Comparison of ENCODE assay signal across 1 cellular context in genomic region chr12:11746024-11746771, GRCh38.
A peak's percentile ranks its signal among the peaks of the same experiment; 100 is the strongest.
TF ChIP-seq lines count a peak whose summit lies in the region.

No MANE protein-coding gene starts in this region.

TF ChIP-seq in GM12878, 131 proteins besides CTCF, POLR2A, EP300 and RAD21 (continued from another document and continues in another):
- TF ChIP-seq MLLT1 (IDR thresholded peaks at IDR 0.05), result peak; percentile 77
- TF ChIP-seq ELK1 (IDR thresholded peaks at IDR 0.05; ENCODE audit: low read depth, low read length), result no peak
- no peak for TF ChIP-seq PKNOX1 (IDR thresholded peaks at IDR 0.05)
- TF ChIP-seq HDAC2 (IDR thresholded peaks at IDR 0.05), result no peak
- TF ChIP-seq LARP7 (IDR thresholded peaks at IDR 0.05), result no peak
- no peak for TF ChIP-seq PBX3 (IDR thresholded peaks at IDR 0.05; ENCODE audit: insufficient replicate concordance, low read depth, low read length)
- TF ChIP-seq PAX5 (IDR thresholded peaks at IDR 0.05; ENCODE audit: borderline replicate concordance, low read depth, low read length), result peak; percentile 91
- TF ChIP-seq RELA (IDR thresholded peaks at IDR 0.05; ENCODE audit: borderline replicate concordance, partially characterized antibody), result peak; percentile 98
- peak; percentile 97 for TF ChIP-seq ZNF687 (IDR thresholded peaks at IDR 0.05)
- no peak for TF ChIP-seq NKRF (conservative IDR thresholded peaks at IDR 0.05)
- TF ChIP-seq ZNF622 (IDR thresholded peaks at IDR 0.05), result no peak
- no peak for TF ChIP-seq ZBTB33 (IDR thresholded peaks at IDR 0.05)
- TF ChIP-seq DPF2 (IDR thresholded peaks at IDR 0.05), result peak; percentile 76
- TF ChIP-seq CEBPB (IDR thresholded peaks at IDR 0.05; ENCODE audit: borderline replicate concordance in 1 of 2, low read depth in 2 of 2, low read length in 2 of 2), result no peak
- no peak; the same call in 1 of the 2 replicates for TF ChIP-seq BMI1 (IDR thresholded peaks at IDR 0.05; ENCODE audit: borderline replicate concordance)
- no peak for TF ChIP-seq MAX (IDR thresholded peaks at IDR 0.05; ENCODE audit: low read depth, low read length)
- TF ChIP-seq PAX8 (IDR thresholded peaks at IDR 0.05), result no peak
- peak; percentile 64 for TF ChIP-seq MEF2B (IDR thresholded peaks at IDR 0.05; ENCODE audit: partially characterized antibody, poor library complexity, severe bottlenecking)
- TF ChIP-seq NR2C1 (IDR thresholded peaks at IDR 0.05), result 0 out of 2 replicates have a peak, but pooled peaks have one; percentile 17
- peak; percentile 49 for TF ChIP-seq IRF4 (IDR thresholded peaks at IDR 0.05; ENCODE audit: low read depth, low read length)
- TF ChIP-seq IRF3 (IDR thresholded peaks at IDR 0.05), result no peak
- no peak for TF ChIP-seq E2F8 (IDR thresholded peaks at IDR 0.05; ENCODE audit: low read depth, partially characterized antibody)
- no peak for TF ChIP-seq ZNF24 (IDR thresholded peaks at IDR 0.05)
- no peak; the same call in 1 of the 2 replicates for TF ChIP-seq MXI1 (IDR thresholded peaks at IDR 0.05; ENCODE audit: low read depth, low read length)
- no peak; the same call in 1 of the 2 replicates for TF ChIP-seq SMC3 (IDR thresholded peaks at IDR 0.05; ENCODE audit: borderline replicate concordance, low read length)
- no peak for TF ChIP-seq TARDBP (IDR thresholded peaks at IDR 0.05; ENCODE audit: borderline replicate concordance)
- no peak for TF ChIP-seq ASH2L (IDR thresholded peaks at IDR 0.05; ENCODE audit: borderline replicate concordance, low read depth)
- TF ChIP-seq CBFB (IDR thresholded peaks at IDR 0.05; ENCODE audit: low read depth), result peak; percentile 90
- TF ChIP-seq REST (IDR thresholded peaks at IDR 0.05; ENCODE audit: low read depth, low read length), result no peak
- no peak for TF ChIP-seq SRF (IDR thresholded peaks at IDR 0.05; ENCODE audit: low read depth in 2 of 2, low read length in 2 of 2)
- no peak for TF ChIP-seq CHD4 (IDR thresholded peaks at IDR 0.05)
- TF ChIP-seq RB1 (IDR thresholded peaks at IDR 0.05; ENCODE audit: borderline replicate concordance), result no peak
- no peak for TF ChIP-seq E2F4 (IDR thresholded peaks at IDR 0.05; ENCODE audit: low read depth, low read length)
- no peak for TF ChIP-seq BRCA1 (IDR thresholded peaks at IDR 0.05; ENCODE audit: low read depth, low read length)
